9 cellular contexts compared by ENCODE assay signal in genomic region chr14:91361236-91361811, GRCh38. TPM values are rescaled to one million over a fixed set of nuclear protein-coding genes. Genes with fewer than 3 reads are reported as not detected.
A peak's percentile ranks its signal among the peaks of the same experiment; 100 is the strongest.
DNase-seq lines count a peak whose midpoint lies in the region; ATAC-seq and TF ChIP-seq lines count a peak whose summit lies in the region.
"Had no signal": no experiment of that assay in that cellular context is flagged by ENCODE, and none has a peak within 500 bp of the region (broad histone marks: within the 10 kb centered on the region; RNA-seq: fewer than 3 reads in every experiment).

No MANE protein-coding gene starts in this region.

- H3K36me3 Mint-ChIP-seq in MCF 10A (ENCODE audit: insufficient read depth, unreplicated experiment) (peaks cover 8% of the 10 kb centered on the region), type B pancreatic cell (peaks cover 3% of the 10 kb centered on the region), Calu3 (ENCODE audit: insufficient read depth, unreplicated experiment) (peaks cover 3% of the 10 kb centered on the region)
- peaks cover 27% of the 10 kb centered on the region for H3K36me3 Mint-ChIP-seq in activated CD4-positive, alpha-beta T cell treated with anti-CD3 and anti-CD28 coated beads, Interleukin-2, amount 10 ng/mL, durations not matched to agents 24 days and 14 days (ENCODE audit: low read depth)

- no peaks in the 10 kb centered on the region for H3K4me1 ChIP-seq in breast epithelium

- no peak overlapping the region for H3K4me3 ChIP-seq in breast epithelium
- H3K4me3 ChIP-seq: BLaER1 had no signal

- intact Hi-C loops in MCF 10A (cut with micrococcal nuclease): loop anchor here (2.0 to 5.0 kb wide), 2 partner anchors 39 to 55 kb away; partner anchors contain the start of gene CCDC88C
- intact Hi-C loops in breast epithelium (cut with DNase I; ENCODE audit: low total_unique reads): no loop called here
- intact Hi-C loops in head of caudate nucleus (cut with DNase I): no loop called here
- intact Hi-C loops in Calu3 (cut with micrococcal nuclease; ENCODE audit: unreplicated experiment): no loop called here
- intact Hi-C loops in activated CD4-positive, alpha-beta T cell treated with anti-CD3 and anti-CD28 coated beads, Interleukin-2, amount 10 ng/mL, durations not matched to agents 24 days and 14 days (cut with micrococcal nuclease): no loop called here

- no peaks in the 10 kb centered on the region for H3K36me3 ChIP-seq in breast epithelium

- H3K27me3 ChIP-seq in breast epithelium: no peaks in the 10 kb centered on the region
- H3K27me3 ChIP-seq: BLaER1 had no signal

- H3K4me3 Mint-ChIP-seq in MCF 10A (ENCODE audit: unreplicated experiment): peak overlapping the region; percentile 57
- H3K4me3 Mint-ChIP-seq in type B pancreatic cell: no peak overlapping the region
- H3K4me3 Mint-ChIP-seq in Calu3 (ENCODE audit: low read depth, unreplicated experiment): no peak overlapping the region
- H3K4me3 Mint-ChIP-seq in activated CD4-positive, alpha-beta T cell treated with anti-CD3 and anti-CD28 coated beads, Interleukin-2, amount 10 ng/mL, durations not matched to agents 24 days and 14 days: no peak overlapping the region

- no TSS peak for BruUV-seq in MCF 10A (replicated peaks; lab: Mats Ljungman, UMichigan)
- no TSS peak for BruUV-seq in Calu3 (replicated peaks; lab: Mats Ljungman, UMichigan)

- no peak for ATAC-seq in GM18909 (IDR thresholded peaks at IDR 0.05; ENCODE audit: poor library complexity, unreplicated experiment)

- CTCF ChIA-PET in MCF 10A (lab: Yijun Ruan, JAX): interaction anchor here (0.6 to 6.7 kb wide), 12 partner anchors 12 to 1126 kb away, joined by 3 to 41 read pairs (median 6); partner anchors contain the start of gene CCDC88C
- CTCF ChIA-PET in Calu3 (lab: Charles Lee): interaction anchor here (0.6 kb wide), 1 partner anchor 618 kb away, joined by 3 read pairs; no protein-coding TSS in a partner anchor

- no peaks in the 10 kb centered on the region for H3K9me3 ChIP-seq in breast epithelium
- H3K9me3 ChIP-seq: BLaER1 had no signal

- H3K9me3 Mint-ChIP-seq in MCF 10A (ENCODE audit: unreplicated experiment) (no peaks in the 10 kb centered on the region), type B pancreatic cell (no peaks in the 10 kb centered on the region), Calu3 (ENCODE audit: low read depth, unreplicated experiment) (no peaks in the 10 kb centered on the region)
- H3K9me3 Mint-ChIP-seq in activated CD4-positive, alpha-beta T cell treated with anti-CD3 and anti-CD28 coated beads, Interleukin-2, amount 10 ng/mL, durations not matched to agents 24 days and 14 days: no peaks in the 10 kb centered on the region

- peak overlapping the region in 1 of 2 donors; percentile 57 for H3K27ac ChIP-seq in breast epithelium
- H3K27ac ChIP-seq: BLaER1 had no signal

- TF ChIP-seq CTCF in MCF 10A (IDR thresholded peaks at IDR 0.05; ENCODE audit: unreplicated experiment): no peak
- no peak for TF ChIP-seq CTCF in breast epithelium (IDR thresholded peaks at IDR 0.05)
- no peak for TF ChIP-seq CTCF in type B pancreatic cell (conservative IDR thresholded peaks at IDR 0.05)
- TF ChIP-seq CTCF in Calu3 (IDR thresholded peaks at IDR 0.05; ENCODE audit: unreplicated experiment): no peak

- POLR2A ChIA-PET in MCF 10A (lab: Yijun Ruan, JAX): interaction anchor here (0.6 to 5.0 kb wide), 14 partner anchors 9 to 1091 kb away, joined by 3 to 99 read pairs (median 4); partner anchors contain the start of genes CCDC88C and PPP4R3A

- H3K27me3 Mint-ChIP-seq in MCF 10A (ENCODE audit: insufficient read depth, unreplicated experiment): no peaks in the 10 kb centered on the region
- H3K27me3 Mint-ChIP-seq in type B pancreatic cell: no peaks in the 10 kb centered on the region
- H3K27me3 Mint-ChIP-seq in Calu3 (ENCODE audit: unreplicated experiment): no peaks in the 10 kb centered on the region
- H3K27me3 Mint-ChIP-seq in activated CD4-positive, alpha-beta T cell treated with anti-CD3 and anti-CD28 coated beads, Interleukin-2, amount 10 ng/mL, durations not matched to agents 24 days and 14 days: no peaks in the 10 kb centered on the region

- H3K27ac Mint-ChIP-seq in MCF 10A (ENCODE audit: low read depth, unreplicated experiment): peak overlapping the region; percentile 88
- H3K27ac Mint-ChIP-seq in type B pancreatic cell: peak overlapping the region; percentile 31
- H3K27ac Mint-ChIP-seq in Calu3 (ENCODE audit: unreplicated experiment): no peak overlapping the region
- H3K27ac Mint-ChIP-seq in activated CD4-positive, alpha-beta T cell treated with anti-CD3 and anti-CD28 coated beads, Interleukin-2, amount 10 ng/mL, durations not matched to agents 24 days and 14 days: no peak overlapping the region

- DNase-seq in MCF 10A (ENCODE audit: unreplicated experiment) (peak; percentile 98), breast epithelium (ENCODE audit: low spot score in 2 of 2) (no peak), SIG-M5 treated with dmso at 0.1 percent for 504 hours (lab: John Stamatoyannopoulos, UW; ENCODE audit: unreplicated experiment) (peak; percentile 98), head of caudate nucleus (peak in 23 of 42 donors; percentile 48 to 91 (median 67)), type B pancreatic cell (ENCODE audit: extremely low spot score, unreplicated experiment) (no peak), Calu3 (no peak)
- no peak for DNase-seq in activated CD4-positive, alpha-beta T cell treated with anti-CD3 and anti-CD28 coated beads, Interleukin-2, amount 10 ng/mL, durations not matched to agents 24 days and 14 days

- H3K4me1 Mint-ChIP-seq in MCF 10A (ENCODE audit: insufficient read depth, unreplicated experiment) (peaks cover 24% of the 10 kb centered on the region), type B pancreatic cell (ENCODE audit: unreplicated experiment) (peaks cover 6% of the 10 kb centered on the region), Calu3 (ENCODE audit: low read depth, unreplicated experiment) (no peaks in the 10 kb centered on the region)
- H3K4me1 Mint-ChIP-seq in activated CD4-positive, alpha-beta T cell treated with anti-CD3 and anti-CD28 coated beads, Interleukin-2, amount 10 ng/mL, durations not matched to agents 24 days and 14 days: peaks cover 52% of the 10 kb centered on the region

- TF ChIP-seq POLR2A in breast epithelium (IDR thresholded peaks at IDR 0.05): no peak

RNA-seq across cellular contexts. Expression of gene CCDC88C, which starts 56.3 kb away (rescaled TPM):
- total RNA-seq in MCF 10A (2022): 11.4 and 19.7 TPM in 2 replicates
- 10 to 100 TPM in 2 of 3 donors, 1 to 10 TPM in 1; 5.8 to 25.9 (median 19.3) TPM for total RNA-seq in breast epithelium
- 24.4 and 39.3 TPM in 2 replicates for total RNA-seq in type B pancreatic cell (ENCODE audit: low replicate concordance)
- total RNA-seq in Calu3 (2022): 33.2 and 43.9 TPM in 2 replicates
- total RNA-seq in activated CD4-positive, alpha-beta T cell treated with anti-CD3 and anti-CD28 coated beads, Interleukin-2, amount 10 ng/mL, durations not matched to agents 24 days and 14 days: 79.7 and 89.9 TPM in 2 replicates

Comparison
In these comparisons a context has a peak if more than half of its experiments do, and no peak if none do; other contexts are left out.
1. DNase-seq: peak in MCF 10A (single experiment), SIG-M5 treated with dmso at 0.1 percent for 504 hours (single experiment) and head of caudate nucleus (23 of 42); none in breast epithelium (0 of 2), type B pancreatic cell (single experiment), Calu3 (single experiment) and activated CD4-positive, alpha-beta T cell treated with anti-CD3 and anti-CD28 coated beads, Interleukin-2, amount 10 ng/mL, durations not matched to agents 24 days and 14 days (single experiment).
2. H3K27ac Mint-ChIP-seq: peak in MCF 10A (single experiment) and type B pancreatic cell (single experiment); none in Calu3 (single experiment) and activated CD4-positive, alpha-beta T cell treated with anti-CD3 and anti-CD28 coated beads, Interleukin-2, amount 10 ng/mL, durations not matched to agents 24 days and 14 days (single experiment).